In genomic region chr4:664713-665231, GRCh38 we compare ENCODE assay signal across 15 cellular contexts. TPM values are rescaled to one million over a fixed set of nuclear protein-coding genes. Genes with fewer than 3 reads are reported as not detected.
DNase-seq lines count a peak whose midpoint lies in the region; ATAC-seq and TF ChIP-seq lines count a peak whose summit lies in the region.
"Had no signal": no experiment of that assay in that cellular context is flagged by ENCODE, and none has a peak within 500 bp of the region (broad histone marks: within the 10 kb centered on the region; RNA-seq: fewer than 3 reads in every experiment).

No MANE protein-coding gene starts in this region.

- no peaks in the 10 kb centered on the region for H3K9me3 Mint-ChIP-seq in activated T-helper 17 cell treated with anti-CD3 and anti-CD28 coated beads, Interleukin-2, amount 50 U/mL, for 72 hours
- no peaks in the 10 kb centered on the region for H3K9me3 Mint-ChIP-seq in stimulated activated naive CD8-positive, alpha-beta T cell treated with anti-CD3 and anti-CD28 coated beads, Interleukin-15, Interleukin-2, amounts not matched to agents 100 ng/mL and 50 ng/mL, for 24 hours

- H3K4me1 ChIP-seq in breast epithelium (no peaks in the 10 kb centered on the region), mammary epithelial cell (ENCODE audit: insufficient read depth, low read length) (peaks cover 4% of the 10 kb centered on the region), right lobe of liver (no peaks in the 10 kb centered on the region)
- H3K4me1 ChIP-seq: ascending aorta, BE2C had no signal

- no peak for DNase-seq in breast epithelium (ENCODE audit: low spot score in 2 of 2)
- DNase-seq in mammary epithelial cell = no peak
- peak in 2 of 3 donors; percentile 21 to 39 for DNase-seq in right lobe of liver
- no peak for DNase-seq in NCI-H510A treated with DMSO at 0.1 percent for 48 hours (lab: John Stamatoyannopoulos, UW)
- DNase-seq: activated CD4-positive, alpha-beta T cell treated with anti-CD3 and anti-CD28 coated beads for 1 hour; mesendoderm; MG63 had no signal

- dilution Hi-C loops in mammary epithelial cell (cut with HindIII; ENCODE audit: low sequenced_read_pairs) = no loop called here

- H3K36me3 Mint-ChIP-seq in activated T-helper 17 cell treated with anti-CD3 and anti-CD28 coated beads, Interleukin-2, amount 50 U/mL, for 72 hours (ENCODE audit: low read depth) = no peaks in the 10 kb centered on the region
- H3K36me3 Mint-ChIP-seq in stimulated activated naive CD8-positive, alpha-beta T cell treated with anti-CD3 and anti-CD28 coated beads, Interleukin-15, Interleukin-2, amounts not matched to agents 100 ng/mL and 50 ng/mL, for 24 hours (ENCODE audit: low read depth) = no peaks in the 10 kb centered on the region

- no TSS peak for BruUV-seq in mammary epithelial cell (replicated peaks; lab: Mats Ljungman, UMichigan)

- ATAC-seq in activated T-helper 17 cell treated with anti-CD3 and anti-CD28 coated beads, Interleukin-2, amount 50 U/mL, for 72 hours (replicated peaks) = no peak
- no peak for ATAC-seq in right lobe of liver
- ATAC-seq in GM21576 (IDR thresholded peaks at IDR 0.05; ENCODE audit: unreplicated experiment) = no peak
- ATAC-seq in HG03095 (IDR thresholded peaks at IDR 0.05; ENCODE audit: unreplicated experiment) = no peak

- H3K4me3 Mint-ChIP-seq in activated T-helper 17 cell treated with anti-CD3 and anti-CD28 coated beads, Interleukin-2, amount 50 U/mL, for 72 hours = peak overlapping the region; percentile 79
- H3K4me3 Mint-ChIP-seq in stimulated activated naive CD8-positive, alpha-beta T cell treated with anti-CD3 and anti-CD28 coated beads, Interleukin-15, Interleukin-2, amounts not matched to agents 100 ng/mL and 50 ng/mL, for 24 hours = peak overlapping the region; percentile 81

- no peak overlapping the region for H3K4me2 ChIP-seq in mammary epithelial cell (ENCODE audit: insufficient read depth, low read depth, low read length)

- TF ChIP-seq CTCF in breast epithelium (IDR thresholded peaks at IDR 0.05) (no peak), mammary epithelial cell (conservative IDR thresholded peaks at IDR 0.05 in 1 of 2, IDR thresholded peaks at IDR 0.05 in 1 of 2; ENCODE audit: extremely low read depth in 1 of 2, insufficient read depth in 1 of 2, low read depth in 1 of 2, low read length in 2 of 2) (no peak), right lobe of liver (IDR thresholded peaks at IDR 0.05) (no peak)

- H3K4me3 ChIP-seq in breast epithelium (peak overlapping the region in 2 of 3 donors; percentile 80 to 83), mammary epithelial cell (replicated peaks in 1 of 3; ENCODE audit: insufficient read depth in 1 of 3, low read depth in 2 of 3, low read length in 3 of 3) (no peak overlapping the region), right lobe of liver (no peak overlapping the region)
- H3K4me3 ChIP-seq: MG63 had no signal

- H3K36me3 ChIP-seq in breast epithelium (no peaks in the 10 kb centered on the region), mammary epithelial cell (ENCODE audit: insufficient read depth, low read length) (no peaks in the 10 kb centered on the region), right lobe of liver (no peaks in the 10 kb centered on the region)
- H3K36me3 ChIP-seq: ascending aorta, BE2C, MG63, vagina had no signal

- no peak for TF ChIP-seq POLR2A in breast epithelium (IDR thresholded peaks at IDR 0.05)
- TF ChIP-seq POLR2A in right lobe of liver (IDR thresholded peaks at IDR 0.05) = no peak

- CTCF ChIA-PET in mammary epithelial cell (lab: Charles Lee; ENCODE audit: low non-redundant PET) = no interaction called here

- H3K27me3 Mint-ChIP-seq in activated T-helper 17 cell treated with anti-CD3 and anti-CD28 coated beads, Interleukin-2, amount 50 U/mL, for 72 hours = no peaks in the 10 kb centered on the region
- H3K27me3 Mint-ChIP-seq in stimulated activated naive CD8-positive, alpha-beta T cell treated with anti-CD3 and anti-CD28 coated beads, Interleukin-15, Interleukin-2, amounts not matched to agents 100 ng/mL and 50 ng/mL, for 24 hours = no peaks in the 10 kb centered on the region

- H3K79me2 ChIP-seq in mammary epithelial cell (ENCODE audit: insufficient read depth, low read length) = no peaks in the 10 kb centered on the region

- in situ Hi-C loops in mammary epithelial cell (cut with MboI; ENCODE audit: low sequenced_read_pairs in 2 of 2) = no loop called here

- no peak overlapping the region for H3K27ac ChIP-seq in breast epithelium
- H3K27ac ChIP-seq in mammary epithelial cell (ENCODE audit: insufficient read depth, low read depth, low read length) = no peak overlapping the region
- H3K27ac ChIP-seq in right lobe of liver = no peak overlapping the region
- H3K27ac ChIP-seq: ascending aorta had no signal

- H4K20me1 ChIP-seq in mammary epithelial cell (ENCODE audit: insufficient read depth, low read length) = no peaks in the 10 kb centered on the region

- WGBS in mammary epithelial cell (ENCODE audit: low coverage, missing lambda C conversion rate) = 96% methylated on average over 7 of the region's 24 CpGs
- WGBS in right lobe of liver (ENCODE audit: insufficient coverage, low coverage, low lambda C conversion rate, missing lambda C conversion rate) = 87% methylated on average over 3 of the region's 24 CpGs

- H3K27me3 ChIP-seq in breast epithelium (no peaks in the 10 kb centered on the region), mammary epithelial cell (ENCODE audit: insufficient read depth, low read length) (peaks cover 7% of the 10 kb centered on the region), right lobe of liver (no peaks in the 10 kb centered on the region)
- H3K27me3 ChIP-seq: ascending aorta, BE2C, MG63, vagina had no signal

- no peaks in the 10 kb centered on the region for H3K4me1 Mint-ChIP-seq in activated T-helper 17 cell treated with anti-CD3 and anti-CD28 coated beads, Interleukin-2, amount 50 U/mL, for 72 hours
- H3K4me1 Mint-ChIP-seq in stimulated activated naive CD8-positive, alpha-beta T cell treated with anti-CD3 and anti-CD28 coated beads, Interleukin-15, Interleukin-2, amounts not matched to agents 100 ng/mL and 50 ng/mL, for 24 hours (ENCODE audit: low read depth) = peaks cover 12% of the 10 kb centered on the region

- H3K9ac ChIP-seq in mammary epithelial cell (ENCODE audit: insufficient read depth, low read length) = no peak overlapping the region

- intact Hi-C loops in breast epithelium (cut with DNase I; ENCODE audit: low total_unique reads) (no loop called here), mammary epithelial cell (cut with micrococcal nuclease) (no loop called here), right lobe of liver (cut with DNase I) (no loop called here)

- no peak overlapping the region for H2AFZ ChIP-seq in mammary epithelial cell (ENCODE audit: low read depth, low read length)

- peak overlapping the region; percentile 78 for H3K27ac Mint-ChIP-seq in activated T-helper 17 cell treated with anti-CD3 and anti-CD28 coated beads, Interleukin-2, amount 50 U/mL, for 72 hours
- H3K27ac Mint-ChIP-seq in stimulated activated naive CD8-positive, alpha-beta T cell treated with anti-CD3 and anti-CD28 coated beads, Interleukin-15, Interleukin-2, amounts not matched to agents 100 ng/mL and 50 ng/mL, for 24 hours = peak overlapping the region; percentile 76

- H3K9me3 ChIP-seq in breast epithelium (no peaks in the 10 kb centered on the region), mammary epithelial cell (replicated peaks; ENCODE audit: insufficient read depth, low read length) (no peaks in the 10 kb centered on the region), right lobe of liver (no peaks in the 10 kb centered on the region)
- H3K9me3 ChIP-seq: ascending aorta, BE2C, MG63, vagina had no signal

RNA-seq across cellular contexts. Expression of gene ATP5ME, which starts 9.3 kb away (rescaled TPM):
- total RNA-seq in breast epithelium = 100 to 1,000 TPM; 108 to 179 (median 128) TPM
- 100 to 1,000 TPM in 1 of 2 donors, 10 to 100 TPM in 1; 38.7 to 284 TPM for total RNA-seq in mammary epithelial cell
- polyA plus RNA-seq in mammary epithelial cell = 486 TPM
- polyA minus RNA-seq in mammary epithelial cell = 109 TPM
- total RNA-seq in activated T-helper 17 cell treated with anti-CD3 and anti-CD28 coated beads, Interleukin-2, amount 50 U/mL, for 72 hours = 100 to 1,000 TPM in 1 of 2 donors, 10 to 100 TPM in 1; 96.5 to 210 TPM
- 100 to 1,000 TPM in 4 of 6 experiments, 10 to 100 TPM in 2; 78.2 to 225 (median 162) TPM for total RNA-seq in right lobe of liver
- total RNA-seq: ascending aorta had no signal

RNA-seq across cellular contexts. Expression of gene MYL5, which starts 9.6 kb away (rescaled TPM):
- total RNA-seq in breast epithelium = 10 to 100 TPM in 2 of 3 donors, 1 to 10 TPM in 1; 7.9 to 14.9 (median 12.1) TPM
- 10 to 100 TPM; 11.2 to 31.9 TPM for total RNA-seq in mammary epithelial cell
- polyA plus RNA-seq in mammary epithelial cell = 10.7 TPM
- polyA minus RNA-seq in mammary epithelial cell = not detected
- total RNA-seq in activated T-helper 17 cell treated with anti-CD3 and anti-CD28 coated beads, Interleukin-2, amount 50 U/mL, for 72 hours = 10 to 100 TPM; 14.0 to 14.5 TPM
- total RNA-seq in right lobe of liver = 1 to 10 TPM; 6.9 to 9.2 (median 8.4) TPM

RNA-seq across cellular contexts. Expression of gene SLC49A3, which starts 24.2 kb away (rescaled TPM):
- total RNA-seq in breast epithelium (10 to 100 TPM; 14.4 to 22.3 (median 18.3) TPM), mammary epithelial cell (under 1 TPM in 1 of 2 donors, not detected in 1; 0.83 TPM), right lobe of liver (1 to 10 TPM; 2.9 to 9.0 (median 5.2) TPM)
- not detected for polyA plus RNA-seq in mammary epithelial cell
- not detected for polyA minus RNA-seq in mammary epithelial cell
- total RNA-seq in activated T-helper 17 cell treated with anti-CD3 and anti-CD28 coated beads, Interleukin-2, amount 50 U/mL, for 72 hours = 1 to 10 TPM in 1 of 2 donors, under 1 TPM in 1; 0.61 to 1.4 TPM
- total RNA-seq: SK-MEL-5 had no signal

RNA-seq across cellular contexts. Expression of gene PDE6B, which starts 39.4 kb away (rescaled TPM):
- total RNA-seq in breast epithelium (10 to 100 TPM in 1 of 3 donors, 1 to 10 TPM in 2; 2.7 to 10.2 (median 8.5) TPM), mammary epithelial cell (1 to 10 TPM in 1 of 2 donors, not detected in 1; 3.2 TPM), right lobe of liver (1 to 10 TPM in 1 of 6 experiments, under 1 TPM in 4, not detected in 1; 0.24 to 1.9 (median 0.76) TPM)
- polyA plus RNA-seq in mammary epithelial cell = not detected
- polyA minus RNA-seq in mammary epithelial cell = not detected
- 10 to 100 TPM in 1 of 2 donors, 1 to 10 TPM in 1; 5.8 to 10.8 TPM for total RNA-seq in activated T-helper 17 cell treated with anti-CD3 and anti-CD28 coated beads, Interleukin-2, amount 50 U/mL, for 72 hours
- total RNA-seq: ascending aorta, SK-MEL-5 had no signal

RNA-seq across cellular contexts. Expression of gene PCGF3, which starts 40.9 kb away (rescaled TPM):
- total RNA-seq in breast epithelium = 10 to 100 TPM; 60.6 to 71.7 (median 69.4) TPM
- total RNA-seq in mammary epithelial cell = 10 to 100 TPM; 35.0 to 38.2 TPM
- 34.2 TPM for polyA plus RNA-seq in mammary epithelial cell
- polyA minus RNA-seq in mammary epithelial cell = 77.3 TPM
- total RNA-seq in activated T-helper 17 cell treated with anti-CD3 and anti-CD28 coated beads, Interleukin-2, amount 50 U/mL, for 72 hours = 10 to 100 TPM; 34.4 to 35.3 TPM
- total RNA-seq in right lobe of liver = 10 to 100 TPM; 13.0 to 23.5 (median 14.7) TPM

Comparison
In these comparisons a context has a peak if more than half of its experiments do, and no peak if none do; other contexts are left out.
1. H3K4me3 ChIP-seq: peak in breast epithelium (2 of 3); none in mammary epithelial cell (0 of 3) and right lobe of liver (0 of 3).
2. DNase-seq: peak in right lobe of liver (2 of 3); none in breast epithelium (0 of 2), mammary epithelial cell (single experiment) and NCI-H510A treated with DMSO at 0.1 percent for 48 hours (single experiment).